ENCODE assay signal across 31 cellular contexts in genomic region chr19:7138402-7138801, GRCh38.
"Had no signal": no experiment of that assay in that cellular context is flagged by ENCODE, and none has a peak within 500 bp of the region (broad histone marks: within the 10 kb centered on the region; RNA-seq: fewer than 3 reads in every experiment).

No MANE protein-coding gene starts in this region.

- H3K4me1 ChIP-seq: breast epithelium had no signal

- FAIRE-seq: astrocyte, TTC549 had no signal

- H3K27me3 ChIP-seq: adrenal gland, body of pancreas, brain microvascular endothelial cell, breast epithelium had no signal

- ATAC-seq: activated CD8-positive, alpha-beta T cell treated with anti-CD3 and anti-CD28 coated beads for 36 hours; activated naive CD4-positive, alpha-beta T cell treated with anti-CD3 and anti-CD28 coated beads, Interleukin-2, amount 50 U/mL, for 72 hours; activated T-cell treated with anti-CD3 and anti-CD28 coated beads, Interleukin-2, amount 50 U/mL, for 4 hours; activated T-cell treated with anti-CD3 and anti-CD28 coated beads, Interleukin-2, amount 50 U/mL, for 72 hours; activated T-helper 17 cell treated with anti-CD3 and anti-CD28 coated beads, Interleukin-2, amount 50 U/mL, for 72 hours; body of pancreas had no signal

- H3K36me3 ChIP-seq: brain microvascular endothelial cell had no signal

- H3K27ac ChIP-seq: adrenal gland, body of pancreas, brain microvascular endothelial cell, breast epithelium, VCaP had no signal

- H3K4me3 ChIP-seq: adrenal gland, body of pancreas, breast epithelium had no signal

- H3K9me3 ChIP-seq: adrenal gland, body of pancreas, breast epithelium had no signal

- DNase-seq: activated B cell treated with CpG ODN at 0.5 μM for 24 hours; activated CD4-positive, alpha-beta memory T cell treated with anti-CD3 and anti-CD28 coated beads for 36 hours; activated CD4-positive, alpha-beta T cell treated with anti-CD3 and anti-CD28 coated beads for 4 hours; activated CD4-positive, alpha-beta T cell treated with anti-CD3 and anti-CD28 coated beads, Interleukin-2, amount 10 ng/mL, durations not matched to agents 24 days and 14 days; activated CD4-positive, alpha-beta T cell treated with anti-CD3 and anti-CD28 coated beads, Interleukin-2, amount 50 U/mL, for 1 hour; activated CD4-positive, alpha-beta T cell treated with anti-CD3 and anti-CD28 coated beads, Interleukin-2, amount 50 U/mL, for 4 hours; activated CD4-positive, CD25-positive, alpha-beta regulatory T cell treated with anti-CD3 and anti-CD28 coated beads, Interleukin-2, amount 50 U/mL, for 72 hours; activated CD8-positive, alpha-beta memory T cell treated with anti-CD3 and anti-CD28 coated beads, Interleukin-2, amount 50 U/mL, for 4 hours; activated CD8-positive, alpha-beta T cell treated with anti-CD3 and anti-CD28 coated beads for 36 hours; activated gamma-delta T cell treated with Interleukin-2 at 50 U/mL for 16 hours; activated naive CD4-positive, alpha-beta T cell; activated naive CD4-positive, alpha-beta T cell treated with anti-CD3 and anti-CD28 coated beads for 36 hours; activated naive CD4-positive, alpha-beta T cell treated with anti-CD3 and anti-CD28 coated beads, Interleukin-2, amount 50 U/mL, for 16 hours; activated naive CD8-positive, alpha-beta T cell treated with anti-CD3 and anti-CD28 coated beads for 36 hours; activated T-cell treated with anti-CD3 and anti-CD28 coated beads for 4 hours; activated T-cell treated with anti-CD3 and anti-CD28 coated beads, Interleukin-2, amount 50 U/mL, for 1 hour; activated T-cell treated with anti-CD3 and anti-CD28 coated beads, Interleukin-2, amount 50 U/mL, for 4 hours; activated T-cell treated with anti-CD3 and anti-CD28 coated beads, Interleukin-2, amount 50 U/mL, for 72 hours; amniotic stem cell; body of pancreas; brain microvascular endothelial cell; central memory CD4-positive, alpha-beta T cell; T-helper 2 cell; T-helper 9 cell had no signal
